In the genomic region with DNA sequence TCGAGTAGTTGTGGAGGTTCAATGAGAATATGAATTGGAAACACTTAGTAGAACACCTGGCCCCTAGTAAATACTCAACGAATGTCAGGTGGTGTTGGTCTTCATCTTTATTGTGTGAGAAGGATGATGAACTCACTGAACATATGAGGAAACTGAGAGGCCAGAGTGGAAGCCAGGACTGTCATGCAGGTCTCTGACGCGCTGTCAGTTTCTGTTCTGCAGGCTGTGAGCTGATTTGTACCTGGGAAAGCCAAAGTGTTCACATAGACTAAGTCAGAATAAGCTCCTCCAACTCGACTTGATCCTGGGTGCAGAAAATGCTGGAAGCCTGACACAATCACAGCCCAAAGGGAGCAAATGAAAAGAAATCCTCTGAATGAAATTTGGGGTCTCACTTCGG, we compare ENCODE assay signal across 8 cellular contexts.
DNase-seq lines count a peak whose midpoint lies in the region; ATAC-seq and TF ChIP-seq lines count a peak whose summit lies in the region.

No MANE protein-coding gene starts in this region.

- no peaks in the 10 kb centered on the region for H3K36me3 Mint-ChIP-seq in type B pancreatic cell

- BruUV-seq in Panc1 (replicated peaks; lab: Mats Ljungman, UMichigan), result no TSS peak

- DNase-seq in left ventricle myocardium inferior (no peak), Right ventricle myocardium superior (no peak), Panc1 (ENCODE audit: low read depth, low spot score) (no peak), fibroblast of the aortic adventitia (ENCODE audit: low read depth) (no peak), type B pancreatic cell (ENCODE audit: extremely low spot score, unreplicated experiment) (no peak), NCI-H345 (lab: John Stamatoyannopoulos, UW) (no peak)

- no peaks in the 10 kb centered on the region for H3K9me3 ChIP-seq in left ventricle myocardium inferior (replicated peaks)
- no peaks in the 10 kb centered on the region for H3K9me3 ChIP-seq in Panc1 (ENCODE audit: control insufficient read depth, insufficient read depth, low read depth, low read length)

- H3K4me1 Mint-ChIP-seq in type B pancreatic cell (ENCODE audit: unreplicated experiment), result peaks cover 27% of the 10 kb centered on the region

- H3K27me3 ChIP-seq in left ventricle myocardium inferior (ENCODE audit: low read depth) (no peaks in the 10 kb centered on the region), Panc1 (ENCODE audit: control insufficient read depth, insufficient read depth, low read length) (0 out of 2 replicates have a peak, but pooled peaks cover 2% of the 10 kb centered on the region)

- peak overlapping the region; percentile 77 for H3K4me3 Mint-ChIP-seq in type B pancreatic cell

- H3K27ac ChIP-seq in left ventricle myocardium inferior (replicated peaks) (peak overlapping the region; percentile 56), Panc1 (ENCODE audit: low read length) (no peak overlapping the region)

- peak overlapping the region; percentile 94 for H3K27ac Mint-ChIP-seq in type B pancreatic cell

- H3K36me3 ChIP-seq in left ventricle myocardium inferior, result no peaks in the 10 kb centered on the region
- no peaks in the 10 kb centered on the region for H3K36me3 ChIP-seq in Panc1 (ENCODE audit: control insufficient read depth, insufficient read depth, low read length)

- no peaks in the 10 kb centered on the region for H3K27me3 Mint-ChIP-seq in type B pancreatic cell

- TF ChIP-seq CTCF in left ventricle myocardium inferior (IDR thresholded peaks at IDR 0.05; ENCODE audit: borderline replicate concordance), result no peak
- no peak for TF ChIP-seq CTCF in Panc1 (IDR thresholded peaks at IDR 0.05)
- no peak for TF ChIP-seq CTCF in fibroblast of the aortic adventitia (IDR thresholded peaks at IDR 0.05; ENCODE audit: insufficient read depth, low read length)
- no peak for TF ChIP-seq CTCF in type B pancreatic cell (conservative IDR thresholded peaks at IDR 0.05)

- H3K9me3 Mint-ChIP-seq in type B pancreatic cell, result no peaks in the 10 kb centered on the region

- H3K4me3 ChIP-seq in left ventricle myocardium inferior (peak overlapping the region; percentile 49), Panc1 (ENCODE audit: low read depth in 2 of 2, low read length in 2 of 2) (peak overlapping the region; percentile 30 to 43), fibroblast of the aortic adventitia (ENCODE audit: low read depth, low read length) (peak overlapping the region; percentile 55)

- intact Hi-C loops in left ventricle myocardium inferior (cut with micrococcal nuclease), result no loop called here
- intact Hi-C loops in Right ventricle myocardium superior (cut with DNase I), result no loop called here
- intact Hi-C loops in Panc1 (cut with micrococcal nuclease; ENCODE audit: unreplicated experiment), result no loop called here

- H3K4me1 ChIP-seq in left ventricle myocardium inferior, result peaks cover 35% of the 10 kb centered on the region
- peaks cover 5% of the 10 kb centered on the region; the same call in 1 of the 2 replicates for H3K4me1 ChIP-seq in Panc1 (ENCODE audit: control insufficient read depth, insufficient read depth, low read length)

- no peak for ATAC-seq in Right ventricle myocardium superior (ENCODE audit: poor library complexity)
- ATAC-seq in Panc1, result no peak
- no peak for ATAC-seq in GM19023 (IDR thresholded peaks at IDR 0.05; ENCODE audit: unreplicated experiment)
- ATAC-seq in HG03159 (IDR thresholded peaks at IDR 0.05; ENCODE audit: unreplicated experiment), result no peak

- in situ Hi-C loops in Panc1 (cut with HindIII; ENCODE audit: low pct_unique_long_range_greater_than_20kb, low sequenced_read_pairs), result no loop called here

- POLR2A ChIA-PET in Panc1 (lab: Charles Lee), result no interaction called here

- CTCF ChIA-PET in Panc1 (lab: Charles Lee), result interaction anchor here (0.6 kb wide), 1 partner anchor 27 kb away, joined by 8 read pairs; no protein-coding TSS in a partner anchor
